ENCODE assay signal across 1 cellular context in the genomic region with DNA sequence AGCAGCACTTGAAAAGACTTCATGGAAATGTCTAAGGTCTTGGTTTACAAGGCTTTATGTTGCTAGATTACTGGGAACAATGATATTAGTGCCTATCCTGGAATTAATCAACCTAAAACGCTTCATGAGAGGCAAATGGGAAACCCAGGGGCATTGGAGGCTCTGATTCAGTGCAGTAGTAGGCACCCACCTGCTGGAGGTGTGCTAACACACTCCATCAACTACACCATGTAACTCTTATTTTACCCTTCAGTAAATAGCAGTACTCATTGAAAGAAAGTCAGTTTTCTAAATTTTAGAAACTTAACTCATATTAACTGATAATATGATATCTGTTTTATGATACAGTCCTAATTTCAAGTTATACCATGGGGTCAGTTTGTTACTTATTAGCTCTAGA.
TF ChIP-seq lines count a peak whose summit lies in the region.

No MANE protein-coding gene starts in this region.

TF ChIP-seq in A549, 52 proteins besides CTCF, POLR2A, EP300 and RAD21:
- TF ChIP-seq ZSCAN20 (CRISPR knock-in tag; IDR thresholded peaks at IDR 0.05): no peak
